In genomic region chr2:1864981-1865421, GRCh38 we compare ENCODE assay signal across 18 cellular contexts.
DNase-seq lines count a peak whose midpoint lies in the region; ATAC-seq, FAIRE-seq and TF ChIP-seq lines count a peak whose summit lies in the region.
"Had no signal": no experiment of that assay in that cellular context is flagged by ENCODE, and none has a peak within 500 bp of the region (broad histone marks: within the 10 kb centered on the region; RNA-seq: fewer than 3 reads in every experiment).

No MANE protein-coding gene starts in this region.

- no peak for FAIRE-seq in kidney (lab: Jason Lieb, UNC)
- FAIRE-seq: bronchial epithelial cell had no signal

- no peaks in the 10 kb centered on the region for H3K4me1 ChIP-seq in kidney (ENCODE audit: control insufficient read depth in 1 of 2, insufficient read depth in 1 of 2, low read depth in 1 of 2, low read length in 2 of 2)

- no peaks in the 10 kb centered on the region for H3K9me3 Mint-ChIP-seq in naive thymus-derived CD8-positive, alpha-beta T cell
- H3K9me3 Mint-ChIP-seq: activated T-cell treated with anti-CD3 and anti-CD28 coated beads, Interleukin-2, amount 50 U/mL, for 72 hours; immature natural killer cell had no signal

- H3K9me3 ChIP-seq in WERI-Rb-1 (ENCODE audit: severe bottlenecking) = peaks cover 9% of the 10 kb centered on the region
- H3K9me3 ChIP-seq in kidney (ENCODE audit: control insufficient read depth in 1 of 2, low read length in 2 of 2) = no peaks in the 10 kb centered on the region
- H3K9me3 ChIP-seq: tibial nerve had no signal

- no peak for TF ChIP-seq CTCF in WERI-Rb-1 (IDR thresholded peaks at IDR 0.05; ENCODE audit: low read depth, low read length)
- no peak for TF ChIP-seq CTCF in kidney (IDR thresholded peaks at IDR 0.05; ENCODE audit: borderline replicate concordance, extremely low read depth, insufficient read depth)

- DNase-seq in NCI-H2107 treated with DMSO at 0.1 percent for 48 hours (lab: John Stamatoyannopoulos, UW; ENCODE audit: unreplicated experiment) = peak; percentile 31
- no peak for DNase-seq in NCI-H2107 (lab: John Stamatoyannopoulos, UW)
- no peak for DNase-seq in sciatic nerve (ENCODE audit: low spot score)
- DNase-seq in naive thymus-derived CD8-positive, alpha-beta T cell = no peak
- DNase-seq in WERI-Rb-1 = no peak
- DNase-seq in kidney = no peak
- DNase-seq: activated T-cell treated with anti-CD3 and anti-CD28 coated beads, Interleukin-2, amount 50 U/mL, for 72 hours; immature natural killer cell; naive thymus-derived CD4-positive, alpha-beta T cell; NCI-H1092 had no signal

- no peak overlapping the region for H3K4me3 Mint-ChIP-seq in naive thymus-derived CD8-positive, alpha-beta T cell
- H3K4me3 Mint-ChIP-seq: activated T-cell treated with anti-CD3 and anti-CD28 coated beads, Interleukin-2, amount 50 U/mL, for 72 hours; CD14-positive monocyte; immature natural killer cell; naive thymus-derived CD4-positive, alpha-beta T cell had no signal

- no peaks in the 10 kb centered on the region for H3K36me3 ChIP-seq in WERI-Rb-1
- no peaks in the 10 kb centered on the region for H3K36me3 ChIP-seq in kidney (ENCODE audit: control insufficient read depth in 1 of 2, insufficient read depth in 2 of 2, low read length in 2 of 2)
- H3K36me3 ChIP-seq: tibial nerve had no signal

- intact Hi-C loops in sciatic nerve (cut with DNase I) (no loop called here), kidney (cut with DNase I) (no loop called here)

- H3K9ac ChIP-seq in kidney (ENCODE audit: low read length in 2 of 2) = no peak overlapping the region
- H3K9ac ChIP-seq: KMS-11 had no signal

- H3K27ac ChIP-seq in angular gyrus (ENCODE audit: low read depth, low read length) = peak overlapping the region; percentile 51
- no peak overlapping the region for H3K27ac ChIP-seq in WERI-Rb-1
- no peak overlapping the region for H3K27ac ChIP-seq in kidney (ENCODE audit: low read depth in 2 of 2, low read length in 2 of 2)
- H3K27ac ChIP-seq: KMS-11, tibial nerve had no signal

- H3K27ac Mint-ChIP-seq in naive thymus-derived CD8-positive, alpha-beta T cell = no peak overlapping the region
- H3K27ac Mint-ChIP-seq: activated T-cell treated with anti-CD3 and anti-CD28 coated beads, Interleukin-2, amount 50 U/mL, for 72 hours; CD14-positive monocyte; immature natural killer cell; naive thymus-derived CD4-positive, alpha-beta T cell; progenitor cell of endocrine pancreas had no signal

- H3K4me3 ChIP-seq in WERI-Rb-1 (ENCODE audit: low read depth, low read length) = no peak overlapping the region
- H3K4me3 ChIP-seq in kidney (ENCODE audit: low read length in 2 of 2) = no peak overlapping the region
- H3K4me3 ChIP-seq: tibial nerve had no signal

- POLR2A ChIA-PET in naive thymus-derived CD8-positive, alpha-beta T cell (lab: Charles Lee) = no interaction called here

- H3K27me3 Mint-ChIP-seq in naive thymus-derived CD8-positive, alpha-beta T cell = peaks cover 13 to 75% (median 40%) of the 10 kb centered on the region in 5 donors

- peaks cover 0 to 7% (median 0%) of the 10 kb centered on the region in 4 donors for H3K4me1 Mint-ChIP-seq in naive thymus-derived CD8-positive, alpha-beta T cell
- H3K4me1 Mint-ChIP-seq: CD14-positive monocyte, immature natural killer cell had no signal

- no peaks in the 10 kb centered on the region for H3K27me3 ChIP-seq in WERI-Rb-1 (ENCODE audit: insufficient read depth, low read depth, severe bottlenecking)

- no peaks in the 10 kb centered on the region for H3K36me3 Mint-ChIP-seq in naive thymus-derived CD8-positive, alpha-beta T cell
- H3K36me3 Mint-ChIP-seq: CD14-positive monocyte; immature natural killer cell; naive thymus-derived CD4-positive, alpha-beta T cell had no signal

- peak; percentile 58 for ATAC-seq in HG02759 (IDR thresholded peaks at IDR 0.05; ENCODE audit: unreplicated experiment)
- peak; percentile 25 for ATAC-seq in sciatic nerve
- ATAC-seq in naive thymus-derived CD8-positive, alpha-beta T cell = no peak
- ATAC-seq: activated T-cell treated with anti-CD3 and anti-CD28 coated beads, Interleukin-2, amount 50 U/mL, for 72 hours; esophagus mucosa; naive thymus-derived CD4-positive, alpha-beta T cell had no signal

Comparison
In these comparisons a context has a peak if more than half of its experiments do, and no peak if none do; other contexts are left out.
1. ATAC-seq: peak in HG02759 (single experiment) and sciatic nerve (single experiment); none in naive thymus-derived CD8-positive, alpha-beta T cell (0 of 2).